In the genomic region with DNA sequence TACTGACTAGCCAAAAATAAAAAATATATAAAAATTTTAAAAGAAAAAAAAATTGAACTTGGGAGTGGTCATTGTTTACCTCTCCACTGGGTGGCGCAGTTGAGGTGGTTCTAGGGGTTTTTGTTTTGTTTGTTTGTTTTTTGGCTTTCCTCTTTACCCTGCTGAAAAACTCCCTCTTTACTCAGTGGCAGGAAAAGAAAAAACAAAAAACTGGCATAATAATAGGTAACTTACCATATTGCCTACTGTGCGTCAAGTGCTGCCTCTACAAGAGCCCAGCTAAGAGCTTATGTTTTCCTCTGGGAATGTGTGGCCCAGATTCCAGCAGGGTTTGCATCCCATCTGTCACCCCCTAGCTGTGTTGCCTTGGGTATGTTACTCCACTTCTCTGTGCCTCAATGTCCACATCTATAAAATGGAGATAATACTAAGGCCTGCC, we compare ENCODE assay signal across 1 cellular context.
TF ChIP-seq lines count a peak whose summit lies in the region.

No MANE protein-coding gene starts in this region.

TF ChIP-seq in K562, 482 proteins besides CTCF, POLR2A, EP300 and RAD21:
- TF ChIP-seq RBM25 (IDR thresholded peaks at IDR 0.05; ENCODE audit: low read depth, low read length, severe bottlenecking) (peak; percentile 25), SMC3 (conservative IDR thresholded peaks at IDR 0.05; ENCODE audit: insufficient read depth, low read depth, low read length) (peak; percentile 42; the same call in 1 of the 2 replicates), ZNF384 (IDR thresholded peaks at IDR 0.05; ENCODE audit: low read depth, low read length) (peak; percentile 67)
